In the genomic region with DNA sequence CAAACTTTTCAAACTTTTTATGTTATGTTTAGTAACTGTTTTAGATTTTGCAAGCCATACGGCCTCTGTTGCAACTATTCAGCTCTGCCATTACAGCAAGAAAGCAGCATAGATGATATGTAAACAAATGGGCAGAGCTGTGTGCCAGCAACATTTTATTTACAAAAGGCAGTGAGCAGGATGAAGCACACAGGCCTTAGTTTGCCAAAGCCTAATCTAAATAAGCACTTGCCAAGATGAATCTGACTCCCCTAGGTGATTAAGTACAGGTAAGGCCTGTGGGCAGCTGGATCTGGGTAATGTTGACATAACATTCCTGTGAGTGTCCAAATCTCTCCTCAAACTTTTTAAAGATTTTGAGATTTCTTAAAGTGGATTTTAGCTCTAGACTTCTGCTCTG, we compare ENCODE assay signal across 23 cellular contexts. TPM values are rescaled to one million over a fixed set of nuclear protein-coding genes. Genes with fewer than 3 reads are reported as not detected.
DNase-seq lines count a peak whose midpoint lies in the region; ATAC-seq, FAIRE-seq and TF ChIP-seq lines count a peak whose summit lies in the region.
"Had no signal": no experiment of that assay in that cellular context is flagged by ENCODE, and none has a peak within 500 bp of the region (broad histone marks: within the 10 kb centered on the region; RNA-seq: fewer than 3 reads in every experiment).

No MANE protein-coding gene starts in this region.

- ATAC-seq in GM18873 (IDR thresholded peaks at IDR 0.05; ENCODE audit: low FRiP score, unreplicated experiment) = no peak
- ATAC-seq: activated T-cell treated with anti-CD3 and anti-CD28 coated beads, Interleukin-2, amount 50 U/mL, for 4 hours; naive thymus-derived CD4-positive, alpha-beta T cell had no signal

- in situ Hi-C loops in T47D (cut with HindIII; ENCODE audit: low pct_unique_long_range_greater_than_20kb, low sequenced_read_pairs) = no loop called here
- in situ Hi-C loops in mammary epithelial cell (cut with MboI; ENCODE audit: low sequenced_read_pairs in 2 of 2) = no loop called here

- no peaks in the 10 kb centered on the region for H3K79me2 ChIP-seq in mammary epithelial cell (ENCODE audit: insufficient read depth, low read length)

- peaks cover 4% of the 10 kb centered on the region for H3K9me3 ChIP-seq in mammary epithelial cell (replicated peaks; ENCODE audit: insufficient read depth, low read length)
- H3K9me3 ChIP-seq: HAP-1 had no signal

- H3K4me1 Mint-ChIP-seq in osteocyte (ENCODE audit: unreplicated experiment) = no peaks in the 10 kb centered on the region
- H3K4me1 Mint-ChIP-seq: activated CD4-positive, alpha-beta memory T cell treated with anti-CD3 and anti-CD28 coated beads, Interleukin-2, amount 10 ng/mL, durations not matched to agents 7 days and 5 days; brain; CD14-positive monocyte had no signal

- H3K36me3 ChIP-seq in mammary epithelial cell (ENCODE audit: insufficient read depth, low read length) = no peaks in the 10 kb centered on the region
- H3K36me3 ChIP-seq: esophagus muscularis mucosa, HAP-1 had no signal

- H2AFZ ChIP-seq in mammary epithelial cell (ENCODE audit: low read depth, low read length) = no peak overlapping the region

- H3K27ac ChIP-seq in mammary epithelial cell (ENCODE audit: insufficient read depth, low read depth, low read length) = no peak overlapping the region
- H3K27ac ChIP-seq: dorsolateral prefrontal cortex, esophagus muscularis mucosa had no signal

- intact Hi-C loops in mammary epithelial cell (cut with micrococcal nuclease) = no loop called here

- H3K4me2 ChIP-seq in mammary epithelial cell (ENCODE audit: insufficient read depth, low read depth, low read length) = no peak overlapping the region

- BruUV-seq in mammary epithelial cell (replicated peaks; lab: Mats Ljungman, UMichigan) = no TSS peak

- no peak overlapping the region for H3K4me3 ChIP-seq in mammary epithelial cell (replicated peaks in 1 of 3; ENCODE audit: insufficient read depth in 1 of 3, low read depth in 2 of 3, low read length in 3 of 3)
- H3K4me3 ChIP-seq: dorsolateral prefrontal cortex, esophagus muscularis mucosa, HAP-1 had no signal

- H3K27me3 ChIP-seq in mammary epithelial cell (ENCODE audit: insufficient read depth, low read length) = no peaks in the 10 kb centered on the region
- H3K27me3 ChIP-seq: dorsolateral prefrontal cortex, esophagus muscularis mucosa had no signal

- WGBS in mammary epithelial cell (ENCODE audit: low coverage, missing lambda C conversion rate) = 100% methylated on average over 1 of the region's 1 CpG

- no peaks in the 10 kb centered on the region for H3K36me3 Mint-ChIP-seq in osteocyte (ENCODE audit: unreplicated experiment)
- H3K36me3 Mint-ChIP-seq: brain, CD14-positive monocyte had no signal

- CTCF ChIA-PET in mammary epithelial cell (lab: Charles Lee; ENCODE audit: low non-redundant PET) = no interaction called here

- peak; percentile 81 for FAIRE-seq in islet of Langerhans (lab: Jason Lieb, UNC)
- FAIRE-seq: urothelium cell line had no signal

- no peak overlapping the region for H3K4me3 Mint-ChIP-seq in osteocyte (ENCODE audit: unreplicated experiment)
- H3K4me3 Mint-ChIP-seq: activated CD4-positive, alpha-beta memory T cell treated with anti-CD3 and anti-CD28 coated beads, Interleukin-2, amount 10 ng/mL, durations not matched to agents 7 days and 5 days; activated T-cell treated with anti-CD3 and anti-CD28 coated beads, Interleukin-2, amount 50 U/mL, for 4 hours; brain; CD14-positive monocyte; naive thymus-derived CD4-positive, alpha-beta T cell had no signal

- TF ChIP-seq CTCF in mammary epithelial cell (conservative IDR thresholded peaks at IDR 0.05 in 1 of 2, IDR thresholded peaks at IDR 0.05 in 1 of 2; ENCODE audit: extremely low read depth in 1 of 2, insufficient read depth in 1 of 2, low read depth in 1 of 2, low read length in 2 of 2) = no peak
- no peak for TF ChIP-seq CTCF in osteocyte (IDR thresholded peaks at IDR 0.05)

- DNase-seq in T47D (ENCODE audit: low read depth in 1 of 2, low spot score in 1 of 2) (peak; percentile 15 to 81), mammary epithelial cell (no peak), NCI-H69 (lab: John Stamatoyannopoulos, UW) (peak; percentile 84), osteocyte (ENCODE audit: extremely low spot score, unreplicated experiment) (no peak), foreskin melanocyte (no peak)
- no peak for DNase-seq in stimulated activated naive CD4-positive, alpha-beta T cell (lab: John Stamatoyannopoulos, UW)
- DNase-seq: activated CD4-positive, alpha-beta memory T cell treated with anti-CD3 and anti-CD28 coated beads, Interleukin-2, amount 10 ng/mL, durations not matched to agents 7 days and 5 days; activated naive CD4-positive, alpha-beta T cell treated with anti-CD3 and anti-CD28 coated beads, Interleukin-2, amount 50 U/mL, for 16 hours; activated T-cell treated with anti-CD3 and anti-CD28 coated beads, Interleukin-2, amount 50 U/mL, for 4 hours; dorsolateral prefrontal cortex; glutamatergic neuron; Karpas-422; naive thymus-derived CD4-positive, alpha-beta T cell; NCI-H1694 treated with DMSO at 0.1 percent for 48 hours; NCI-H748 treated with DMSO at 0.1 percent for 48 hours; stimulated activated naive CD4-positive, alpha-beta T cell treated with Interleukin-2 at 50 U/mL for 16 hours had no signal

- no peak overlapping the region for H3K27ac Mint-ChIP-seq in osteocyte (ENCODE audit: unreplicated experiment)
- H3K27ac Mint-ChIP-seq: activated CD4-positive, alpha-beta memory T cell treated with anti-CD3 and anti-CD28 coated beads, Interleukin-2, amount 10 ng/mL, durations not matched to agents 7 days and 5 days; brain; CD14-positive monocyte; naive thymus-derived CD4-positive, alpha-beta T cell had no signal

- peaks cover 9% of the 10 kb centered on the region for H3K27me3 Mint-ChIP-seq in osteocyte (ENCODE audit: unreplicated experiment)
- H3K27me3 Mint-ChIP-seq: brain had no signal

- no peak overlapping the region for H3K9ac ChIP-seq in mammary epithelial cell (ENCODE audit: insufficient read depth, low read length)

- no peaks in the 10 kb centered on the region for H3K4me1 ChIP-seq in mammary epithelial cell (ENCODE audit: insufficient read depth, low read length)
- H3K4me1 ChIP-seq: esophagus muscularis mucosa, HAP-1 had no signal

- dilution Hi-C loops in mammary epithelial cell (cut with HindIII; ENCODE audit: low sequenced_read_pairs) = no loop called here

- H3K9me3 Mint-ChIP-seq in osteocyte (ENCODE audit: unreplicated experiment) = peaks cover 14% of the 10 kb centered on the region

- H4K20me1 ChIP-seq in mammary epithelial cell (ENCODE audit: insufficient read depth, low read length) = no peaks in the 10 kb centered on the region

RNA-seq across cellular contexts. Expression of a gene that starts 32.3 kb away (rescaled TPM):
- total RNA-seq in mammary epithelial cell = 10 to 100 TPM; 12.8 to 27.3 TPM
- polyA plus RNA-seq in mammary epithelial cell = 27.1 TPM
- polyA minus RNA-seq in mammary epithelial cell = 7.9 TPM
- total RNA-seq in osteocyte = 21.3 and 22.6 TPM in 2 replicates

Comparison
In these comparisons a context has a peak if more than half of its experiments do, and no peak if none do; other contexts are left out.
1. DNase-seq: peak in T47D (2 of 2) and NCI-H69 (single experiment); none in mammary epithelial cell (single experiment), stimulated activated naive CD4-positive, alpha-beta T cell (0 of 6), osteocyte (single experiment) and foreskin melanocyte (single experiment).